Comparison of ENCODE assay signal across 20 cellular contexts in the genomic region with DNA sequence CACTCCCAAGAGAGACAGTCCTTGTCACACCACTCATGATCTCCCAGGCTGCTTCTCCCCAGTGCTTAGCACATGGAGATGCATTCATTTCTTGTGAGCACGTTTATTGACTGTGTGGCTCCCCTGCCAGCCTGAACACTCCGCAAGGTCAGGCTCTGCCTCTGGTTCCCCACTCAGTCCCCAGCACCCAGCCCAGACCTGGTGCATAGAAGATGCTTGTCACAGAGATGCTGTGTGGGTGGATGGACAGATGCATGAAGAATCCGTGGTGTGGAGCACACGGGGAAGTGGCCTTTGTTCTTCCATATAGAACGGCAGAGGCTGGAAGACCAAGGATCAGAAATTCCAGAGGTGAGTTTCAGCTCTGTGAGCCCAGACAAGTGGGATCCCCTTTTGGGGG. TPM values are rescaled to one million over a fixed set of nuclear protein-coding genes. Genes with fewer than 3 reads are reported as not detected.
"Had no signal": no experiment of that assay in that cellular context is flagged by ENCODE, and none has a peak within 500 bp of the region (broad histone marks: within the 10 kb centered on the region; RNA-seq: fewer than 3 reads in every experiment).

No MANE protein-coding gene starts in this region.

- H3K4me3 Mint-ChIP-seq: activated naive CD8-positive, alpha-beta T cell treated with anti-CD3 and anti-CD28 coated beads, Interleukin-2, amount 10 ng/mL, durations not matched to agents 7 days and 5 days; brain; endodermal cell; stimulated activated naive CD8-positive, alpha-beta T cell treated with anti-CD3 and anti-CD28 coated beads, Interleukin-15, amount 100 ng/mL, for 72 hours; type B pancreatic cell had no signal

- H3K27me3 Mint-ChIP-seq: activated naive CD8-positive, alpha-beta T cell treated with anti-CD3 and anti-CD28 coated beads, Interleukin-2, amount 10 ng/mL, durations not matched to agents 7 days and 5 days; stimulated activated naive CD8-positive, alpha-beta T cell treated with anti-CD3 and anti-CD28 coated beads, Interleukin-15, amount 100 ng/mL, for 72 hours; type B pancreatic cell had no signal

- H3K4me1 Mint-ChIP-seq: endodermal cell had no signal

- H3K27me3 ChIP-seq: sigmoid colon, testis had no signal

- DNase-seq: activated CD4-positive, alpha-beta T cell treated with anti-CD3 and anti-CD28 coated beads, Interleukin-2, amount 50 U/mL, for 48 hours; activated naive CD8-positive, alpha-beta T cell treated with anti-CD3 and anti-CD28 coated beads, Interleukin-2, amount 10 ng/mL, durations not matched to agents 7 days and 5 days; caudate nucleus; endodermal cell; foreskin fibroblast; hippocampal formation; left cardiac atrium; mesendoderm; nucleus accumbens; sigmoid colon; stimulated activated CD8-positive, alpha-beta memory T cell treated with anti-CD3 and anti-CD28 coated beads, Interleukin-4, amount 100 ng/mL, for 48 hours; stimulated activated naive CD8-positive, alpha-beta T cell treated with anti-CD3 and anti-CD28 coated beads, Interleukin-15, amount 100 ng/mL, for 72 hours; testis; WERI-Rb-1 had no signal

- H3K4me3 ChIP-seq: sigmoid colon, testis had no signal

- H3K27ac ChIP-seq: epithelial cell of prostate, sigmoid colon, testis, WERI-Rb-1 had no signal

- H3K36me3 Mint-ChIP-seq: activated naive CD8-positive, alpha-beta T cell treated with anti-CD3 and anti-CD28 coated beads, Interleukin-2, amount 10 ng/mL, durations not matched to agents 7 days and 5 days; brain; natural killer cell treated with Interleukin-12 subunit alpha and Interleukin-12 subunit beta and Interleukin-15 and Interleukin-18, amount 100 ng/mL, for 72 hours; type B pancreatic cell had no signal

- H3K36me3 ChIP-seq: sigmoid colon, WERI-Rb-1 had no signal

- ATAC-seq: left cardiac atrium; natural killer cell treated with Interleukin-12 subunit alpha and Interleukin-12 subunit beta and Interleukin-15 and Interleukin-18, amount 100 ng/mL, for 72 hours; stimulated activated naive CD8-positive, alpha-beta T cell treated with anti-CD3 and anti-CD28 coated beads, Interleukin-15, amount 100 ng/mL, for 72 hours had no signal

- H3K9me3 ChIP-seq: sigmoid colon, testis had no signal

- H3K27ac Mint-ChIP-seq: endodermal cell; stimulated activated naive CD8-positive, alpha-beta T cell treated with anti-CD3 and anti-CD28 coated beads, Interleukin-15, amount 100 ng/mL, for 72 hours; type B pancreatic cell had no signal

- H3K9me3 Mint-ChIP-seq: activated naive CD8-positive, alpha-beta T cell treated with anti-CD3 and anti-CD28 coated beads, Interleukin-2, amount 10 ng/mL, durations not matched to agents 7 days and 5 days; brain; endodermal cell; natural killer cell treated with Interleukin-12 subunit alpha and Interleukin-12 subunit beta and Interleukin-15 and Interleukin-18, amount 100 ng/mL, for 72 hours; stimulated activated naive CD8-positive, alpha-beta T cell treated with anti-CD3 and anti-CD28 coated beads, Interleukin-15, amount 100 ng/mL, for 72 hours; type B pancreatic cell had no signal

RNA-seq across cellular contexts. Expression of gene CRB2, which starts 13.8 kb away (rescaled TPM):
- total RNA-seq: activated naive CD8-positive, alpha-beta T cell treated with anti-CD3 and anti-CD28 coated beads, Interleukin-2, amount 10 ng/mL, durations not matched to agents 7 days and 5 days; lower leg skin; natural killer cell treated with Interleukin-12 subunit alpha and Interleukin-12 subunit beta and Interleukin-15 and Interleukin-18, amount 100 ng/mL, for 72 hours; T-helper 2 cell treated with Interferon-gamma antibody and Interleukin-4, amounts not matched to agents 100 ng/mL and 5 ng/mL, for 36 hours had no signal
